ENCODE assay signal across 24 cellular contexts in the genomic region with DNA sequence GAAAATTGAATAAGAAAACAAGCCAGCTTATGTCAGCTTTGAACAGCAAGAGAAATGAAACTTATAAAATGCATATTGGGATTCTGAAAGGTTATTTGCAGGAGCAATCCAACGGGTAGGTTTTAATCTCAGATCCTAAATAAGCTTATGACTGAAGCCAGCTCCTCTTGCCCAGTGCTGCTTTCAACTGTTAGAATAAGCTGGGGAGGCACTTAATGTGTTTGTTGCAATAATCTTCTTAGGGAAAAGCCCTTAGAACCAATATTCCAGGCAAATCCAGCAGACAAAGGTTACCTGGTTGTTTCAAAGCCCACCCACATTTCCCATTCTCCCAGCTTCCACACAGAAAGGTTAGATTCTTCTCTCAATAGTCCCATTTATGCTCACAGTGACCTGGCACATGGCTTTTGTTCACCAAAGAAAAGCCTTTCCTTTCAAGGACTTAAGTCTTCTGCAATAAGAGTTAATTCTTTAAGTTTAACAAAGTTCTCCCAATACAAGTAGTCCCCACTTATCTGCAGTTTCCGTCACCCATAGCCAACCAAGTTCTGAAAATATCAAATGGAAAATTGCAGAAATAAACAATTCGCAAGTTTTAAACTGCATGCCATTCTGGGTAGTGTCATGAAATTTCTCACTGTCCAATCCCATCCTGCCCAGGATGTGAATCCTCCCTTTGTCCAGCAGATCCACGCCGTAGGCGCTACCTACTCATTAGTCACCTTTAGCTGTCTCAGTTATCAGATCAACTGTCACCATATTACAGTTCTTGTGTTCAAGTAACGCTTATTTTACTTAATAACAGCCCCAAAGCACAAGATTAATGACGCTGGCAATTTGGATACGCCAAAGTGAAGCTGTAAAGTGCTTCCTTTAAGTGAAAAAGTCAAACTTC. TPM values are rescaled to one million over a fixed set of nuclear protein-coding genes. Genes with fewer than 3 reads are reported as not detected.
DNase-seq lines count a peak whose midpoint lies in the region; ATAC-seq and TF ChIP-seq lines count a peak whose summit lies in the region.
"Had no signal": no experiment of that assay in that cellular context is flagged by ENCODE, and none has a peak within 500 bp of the region (broad histone marks: within the 10 kb centered on the region; RNA-seq: fewer than 3 reads in every experiment).

No MANE protein-coding gene starts in this region.

- H3K4me2 ChIP-seq in PC-9 = no peak overlapping the region

- H3K36me3 ChIP-seq in PC-9 (ENCODE audit: low read depth) = no peaks in the 10 kb centered on the region
- H3K36me3 ChIP-seq: Peyer's patch had no signal

- H3K79me2 ChIP-seq in PC-9 (ENCODE audit: low read depth) = peaks cover 61% of the 10 kb centered on the region

- TF ChIP-seq CTCF in PC-9 (conservative IDR thresholded peaks at IDR 0.05) (no peak), dorsolateral prefrontal cortex (IDR thresholded peaks at IDR 0.05 in 54 of 56, conservative IDR thresholded peaks at IDR 0.05 in 2 of 56; ENCODE audit: low read depth in 1 of 56, partially characterized antibody in 56 of 56) (no peak)

- POLR2A ChIA-PET in PC-9 (lab: Charles Lee; ENCODE audit: unreplicated experiment) = interaction anchor here (0.6 to 0.7 kb wide), 2 partner anchors 55 to 93 kb away, joined by 6 read pairs; no protein-coding TSS in a partner anchor

- H3F3A ChIP-seq in PC-9 (ENCODE audit: insufficient read depth, low read depth) = peaks cover 6% of the 10 kb centered on the region; the same call in 1 of the 2 replicates

- H3K4me1 ChIP-seq in PC-9 (replicated peaks; ENCODE audit: insufficient read depth) = peaks cover 25% of the 10 kb centered on the region

- intact Hi-C loops in PC-9 (cut with micrococcal nuclease; ENCODE audit: unreplicated experiment) (no loop called here), dorsolateral prefrontal cortex (cut with DNase I) (no loop called here)

- CTCF ChIA-PET in PC-9 (lab: Charles Lee) = no interaction called here

- no peaks in the 10 kb centered on the region for H3K9me2 ChIP-seq in PC-9 (ENCODE audit: insufficient read depth)

- H3K27me3 ChIP-seq in PC-9 (ENCODE audit: insufficient read depth, low read depth) (no peaks in the 10 kb centered on the region), dorsolateral prefrontal cortex (no peaks in the 10 kb centered on the region)
- H3K27me3 ChIP-seq: Peyer's patch had no signal

- DNase-seq in ELR (ENCODE audit: low read depth) = peak; percentile 52
- DNase-seq in PC-9 = peak; percentile 28 to 37
- no peak for DNase-seq in dorsolateral prefrontal cortex
- DNase-seq in pons (ENCODE audit: low spot score) = peak; percentile 36
- no peak for DNase-seq in ecto neural progenitor cell (ENCODE audit: low spot score)
- DNase-seq in DMS 273 treated with DMSO at 0.1 percent for 48 hours (lab: John Stamatoyannopoulos, UW) = no peak
- DNase-seq in NCI-H524 treated with DMSO at 0.1 percent for 48 hours (lab: John Stamatoyannopoulos, UW) = no peak
- DNase-seq: ACHN; activated CD4-positive, CD25-positive, alpha-beta regulatory T cell; activated CD8-positive, alpha-beta T cell treated with anti-CD3 and anti-CD28 coated beads, Interleukin-2, amount 10 ng/mL, durations not matched to agents 7 days and 5 days; activated naive CD4-positive, alpha-beta T cell treated with anti-CD3 and anti-CD28 coated beads for 36 hours; activated T-cell treated with anti-CD3 and anti-CD28 coated beads, Interleukin-2, amount 50 U/mL, for 1 hour; anterior cingulate cortex; C1 segment of cervical spinal cord; effector memory CD4-positive, alpha-beta T cell; glutamatergic neuron; KG1; left cardiac atrium; NCI-H1694 treated with DMSO at 0.1 percent for 48 hours; NCI-H345; Peyer's patch; stimulated activated CD4-positive, alpha-beta T cell treated with anti-CD3 and anti-CD28 coated beads, Interleukin-12 subunit alpha, Interleukin-12 subunit beta, amount 100 ng/mL, for 4 hours; T-helper 9 cell had no signal

- H3K27ac ChIP-seq in PC-9 (no peak overlapping the region), dorsolateral prefrontal cortex (peak overlapping the region in 41 of 59 donors; percentile 2 to 75 (median 40))
- H3K27ac ChIP-seq: Peyer's patch had no signal

- H3K4me3 ChIP-seq in PC-9 (no peak overlapping the region), dorsolateral prefrontal cortex (peak overlapping the region in 5 of 59 donors; percentile 9 to 28 (median 20))
- H3K4me3 ChIP-seq: Peyer's patch had no signal

- no TSS peak for BruUV-seq in PC-9 (replicated peaks; lab: Mats Ljungman, UMichigan)

- no peak for ATAC-seq in GM19463 (IDR thresholded peaks at IDR 0.05; ENCODE audit: unreplicated experiment)
- ATAC-seq: activated CD8-positive, alpha-beta T cell treated with anti-CD3 and anti-CD28 coated beads, Interleukin-2, amount 10 ng/mL, durations not matched to agents 7 days and 5 days had no signal

- 0 out of 2 replicates have a peak, but pooled peaks cover 6% of the 10 kb centered on the region for H4K20me1 ChIP-seq in PC-9 (ENCODE audit: insufficient read depth)

- no peak overlapping the region for H2AFZ ChIP-seq in PC-9

- no peaks in the 10 kb centered on the region for H3K9me3 ChIP-seq in PC-9 (ENCODE audit: insufficient read depth, low read depth)
- H3K9me3 ChIP-seq: Peyer's patch had no signal

RNA-seq across cellular contexts. Expression of a gene that starts 5.9 kb away (rescaled TPM):
- total RNA-seq in PC-9 (2021) (24.0 and 27.9 TPM in 2 replicates), dorsolateral prefrontal cortex (100 to 1,000 TPM in 2 of 120 experiments, 10 to 100 TPM in 118; 59.9 to 107 (median 79.7) TPM)

Comparison
In these comparisons a context has a peak if more than half of its experiments do, and no peak if none do; other contexts are left out.
1. DNase-seq: peak in ELR (single experiment), PC-9 (2 of 2) and pons (single experiment); none in dorsolateral prefrontal cortex (0 of 10), ecto neural progenitor cell (single experiment), DMS 273 treated with DMSO at 0.1 percent for 48 hours (single experiment) and NCI-H524 treated with DMSO at 0.1 percent for 48 hours (single experiment).